ENCODE assay signal across 7 cellular contexts in the genomic region with DNA sequence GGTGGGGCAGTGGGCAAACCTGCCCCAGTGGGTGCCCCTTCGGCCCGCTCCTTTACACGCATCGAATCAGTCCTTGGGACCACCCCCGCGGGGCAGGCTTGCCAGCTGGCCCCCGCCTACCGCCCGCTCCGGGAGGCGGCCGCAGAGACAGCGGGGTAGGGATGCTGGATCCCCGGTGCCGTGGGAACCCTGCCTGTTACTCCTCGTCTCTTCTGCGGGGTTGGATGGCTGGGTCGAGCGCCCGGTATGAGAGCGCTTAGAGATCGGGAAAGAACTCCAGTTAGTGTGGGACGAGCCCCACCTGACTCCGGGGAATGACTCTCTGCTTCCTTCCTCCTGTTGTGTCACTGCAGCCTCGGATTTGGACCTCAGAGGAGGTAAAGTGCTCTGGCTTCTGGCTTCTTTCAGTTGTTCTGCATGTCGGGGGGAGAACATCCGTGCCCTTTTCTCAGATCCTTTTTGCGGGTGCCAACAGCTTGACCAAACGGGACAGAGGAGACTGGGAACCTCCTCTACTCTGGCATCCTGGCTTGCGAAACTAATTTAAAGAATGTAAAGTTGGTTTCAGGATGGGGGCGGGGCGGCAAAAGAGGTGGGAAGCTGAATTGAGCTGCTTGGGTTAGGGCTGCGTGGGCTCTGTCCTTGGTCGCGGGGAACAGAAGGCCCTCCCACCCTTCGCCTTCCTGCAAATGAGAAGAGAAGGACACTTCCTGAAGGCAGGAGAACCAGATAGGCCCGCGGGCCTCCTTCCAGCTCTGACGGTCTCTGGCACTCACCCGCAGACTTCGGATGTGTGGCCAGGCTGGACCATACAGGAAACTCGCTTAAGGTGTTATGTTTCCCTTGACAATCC.
DNase-seq lines count a peak whose midpoint lies in the region; ATAC-seq and TF ChIP-seq lines count a peak whose summit lies in the region.

No MANE protein-coding gene starts in this region.

- H3K4me1 ChIP-seq in HAP-1, result peaks cover 15% of the 10 kb centered on the region

- H3K4me3 ChIP-seq in HAP-1 (peak overlapping the region; percentile 37), foreskin fibroblast (ENCODE audit: low read depth in 1 of 2, low read length in 2 of 2) (peak overlapping the region; percentile 69 to 84)

- peaks cover 15% of the 10 kb centered on the region for H3K4me1 Mint-ChIP-seq in nephron

- H3K27me3 ChIP-seq in HAP-1 (ENCODE audit: low read depth), result no peaks in the 10 kb centered on the region

- ATAC-seq in HG03378 (IDR thresholded peaks at IDR 0.05; ENCODE audit: unreplicated experiment) (no peak), GM19455 (IDR thresholded peaks at IDR 0.05; ENCODE audit: unreplicated experiment) (no peak)

- H3K27ac Mint-ChIP-seq in nephron, result peak overlapping the region; percentile 27 to 73 (median 70)

- DNase-seq in HAP-1 (ENCODE audit: low spot score in 2 of 2), result peak in 1 of 2 experiments; percentile 32
- DNase-seq in activated CD8-positive, alpha-beta memory T cell treated with anti-CD3 and anti-CD28 coated beads for 24 hours, result peak; percentile 69
- DNase-seq in foreskin fibroblast, result peak in 1 of 2 donors; percentile 73
- DNase-seq in NCI-H1436 treated with DMSO at 0.1 percent for 48 hours (lab: John Stamatoyannopoulos, UW), result no peak

- in situ Hi-C loops in HAP-1 (cut with MboI; ENCODE audit: low sequenced_read_pairs), result no loop called here

- peaks cover 76% of the 10 kb centered on the region for H3K27me3 Mint-ChIP-seq in nephron (ENCODE audit: low read depth)

- 0 out of 2 replicates have a peak, but pooled peaks cover 3% of the 10 kb centered on the region for H3K9me3 ChIP-seq in HAP-1

- peak overlapping the region; percentile 85 to 92 (median 86) for H3K4me3 Mint-ChIP-seq in nephron

- TF ChIP-seq CTCF in foreskin fibroblast (IDR thresholded peaks at IDR 0.05; ENCODE audit: low read depth, low read length) (no peak), nephron (IDR thresholded peaks at IDR 0.05; ENCODE audit: unreplicated experiment in 3 of 3) (no peak)

- H3K36me3 ChIP-seq in HAP-1 (replicated peaks), result no peaks in the 10 kb centered on the region

- no peaks in the 10 kb centered on the region for H3K36me3 Mint-ChIP-seq in nephron (ENCODE audit: low read depth)

- H3K9me3 Mint-ChIP-seq in nephron, result no peaks in the 10 kb centered on the region
